1 cellular context compared by ENCODE assay signal in the genomic region with DNA sequence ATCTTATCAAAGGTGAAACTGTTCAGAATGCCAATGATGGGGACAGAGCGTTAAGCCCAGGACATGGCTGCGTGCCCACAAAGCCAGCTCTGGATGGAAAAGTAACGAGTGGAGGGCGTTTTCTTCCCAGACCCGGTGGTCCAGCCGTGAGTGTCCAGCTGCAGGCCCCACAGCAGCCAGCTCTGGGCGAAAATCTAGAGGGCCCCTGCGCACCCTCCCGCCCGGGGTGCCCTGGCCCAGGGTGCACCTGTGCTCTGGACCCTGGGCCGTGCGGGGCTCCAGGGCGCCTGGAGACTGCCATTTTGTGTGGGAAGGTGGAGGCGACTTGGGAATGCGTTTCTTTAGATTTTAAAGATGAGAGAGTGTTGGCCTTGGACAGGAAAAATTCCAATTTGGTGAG.
TF ChIP-seq lines count a peak whose summit lies in the region.

No MANE protein-coding gene starts in this region.

TF ChIP-seq in HepG2, 621 proteins besides CTCF, POLR2A, EP300 and RAD21:
- TF ChIP-seq HMG20B (CRISPR knock-in tag; conservative IDR thresholded peaks at IDR 0.05) (no peak), AGO2 (optimal IDR thresholded peaks at IDR 0.05; ENCODE audit: low read depth, low read length) (peak; percentile 80), ZNF484 (CRISPR knock-in tag; IDR thresholded peaks at IDR 0.05; ENCODE audit: borderline replicate concordance, low read depth) (no peak)
